17 cellular contexts compared by ENCODE assay signal in the genomic region with DNA sequence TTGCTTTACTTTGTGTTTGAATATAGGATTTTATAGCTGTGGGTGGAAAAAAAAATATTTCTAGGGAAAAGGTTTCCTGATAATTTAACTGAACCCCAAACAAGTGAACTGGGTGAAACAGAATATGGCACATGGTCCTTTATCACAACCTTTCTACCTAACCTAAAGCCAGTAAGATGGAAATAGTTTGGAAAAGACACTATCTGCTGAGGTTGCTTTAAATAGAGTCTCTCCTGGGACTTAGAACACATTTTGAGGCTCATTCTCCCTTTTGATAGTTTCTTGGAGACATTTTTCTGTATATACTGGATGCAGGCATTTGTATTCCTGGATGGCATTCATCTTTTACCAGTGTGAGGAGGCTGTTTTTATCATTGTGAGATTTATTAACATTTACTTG.
"Had no signal": no experiment of that assay in that cellular context is flagged by ENCODE, and none has a peak within 500 bp of the region (broad histone marks: within the 10 kb centered on the region; RNA-seq: fewer than 3 reads in every experiment).

No MANE protein-coding gene starts in this region.

- H3K4me3 Mint-ChIP-seq: activated CD4-positive, alpha-beta T cell treated with anti-CD3 and anti-CD28 coated beads, Interleukin-2, amount 10 ng/mL, durations not matched to agents 24 days and 14 days; activated naive CD4-positive, alpha-beta T cell treated with anti-CD3 and anti-CD28 coated beads, Interleukin-2, amount 10 ng/mL, durations not matched to agents 7 days and 5 days; activated T-cell treated with anti-CD3 and anti-CD28 coated beads, Interleukin-2, amount 50 U/mL, for 4 hours had no signal

- H3K36me3 Mint-ChIP-seq: activated naive CD4-positive, alpha-beta T cell treated with anti-CD3 and anti-CD28 coated beads, Interleukin-2, amount 10 ng/mL, durations not matched to agents 7 days and 5 days had no signal

- H3K4me1 Mint-ChIP-seq: activated CD4-positive, alpha-beta T cell treated with anti-CD3 and anti-CD28 coated beads, Interleukin-2, amount 10 ng/mL, durations not matched to agents 24 days and 14 days; activated naive CD4-positive, alpha-beta T cell treated with anti-CD3 and anti-CD28 coated beads, Interleukin-2, amount 10 ng/mL, durations not matched to agents 7 days and 5 days had no signal

- DNase-seq: activated CD4-positive, alpha-beta T cell treated with anti-CD3 and anti-CD28 coated beads, Interleukin-2, amount 10 ng/mL, durations not matched to agents 24 days and 14 days; activated CD4-positive, CD25-positive, alpha-beta regulatory T cell; activated CD8-positive, alpha-beta memory T cell treated with anti-CD3 and anti-CD28 coated beads, Interleukin-2, amount 50 U/mL, for 4 hours; activated effector memory CD4-positive, alpha-beta T cell treated with Interleukin-2 at 50 U/mL for 16 hours; activated naive CD4-positive, alpha-beta T cell treated with anti-CD3 and anti-CD28 coated beads, Interleukin-2, amount 10 ng/mL, durations not matched to agents 7 days and 5 days; activated T-cell treated with anti-CD3 and anti-CD28 coated beads, Interleukin-2, amount 50 U/mL, for 4 hours; cortex of kidney; erythroblast; foreskin melanocyte; left lung; pancreas; stimulated activated naive CD4-positive, alpha-beta T cell treated with Interleukin-2 at 50 U/mL for 16 hours; substantia nigra; tibial artery had no signal

- H3K27ac ChIP-seq: ascending aorta, breast epithelium, pancreas, tibial artery had no signal

- H3K27me3 Mint-ChIP-seq: activated CD4-positive, alpha-beta T cell treated with anti-CD3 and anti-CD28 coated beads, Interleukin-2, amount 10 ng/mL, durations not matched to agents 24 days and 14 days; activated naive CD4-positive, alpha-beta T cell treated with anti-CD3 and anti-CD28 coated beads, Interleukin-2, amount 10 ng/mL, durations not matched to agents 7 days and 5 days had no signal

- H3K9me3 ChIP-seq: ascending aorta, breast epithelium, left lung, pancreas, tibial artery had no signal

- H3K27me3 ChIP-seq: ascending aorta, breast epithelium, left lung, tibial artery had no signal

- H3K4me3 ChIP-seq: ascending aorta, breast epithelium, left lung, pancreas, tibial artery had no signal

- H3K27ac Mint-ChIP-seq: activated CD4-positive, alpha-beta T cell treated with anti-CD3 and anti-CD28 coated beads, Interleukin-2, amount 10 ng/mL, durations not matched to agents 24 days and 14 days; activated naive CD4-positive, alpha-beta T cell treated with anti-CD3 and anti-CD28 coated beads, Interleukin-2, amount 10 ng/mL, durations not matched to agents 7 days and 5 days had no signal

- H3K36me3 ChIP-seq: ascending aorta, breast epithelium, left lung, pancreas, tibial artery had no signal

- ATAC-seq: activated T-cell treated with anti-CD3 and anti-CD28 coated beads, Interleukin-2, amount 50 U/mL, for 4 hours; left lung; pancreas; sciatic nerve had no signal

- H3K4me1 ChIP-seq: breast epithelium, pancreas had no signal
